Comparison of ENCODE assay signal across 10 cellular contexts in genomic region chr1:27934818-27935549, GRCh38. TPM values are rescaled to one million over a fixed set of nuclear protein-coding genes. Genes with fewer than 3 reads are reported as not detected.
A peak's percentile ranks its signal among the peaks of the same experiment; 100 is the strongest.
DNase-seq lines count a peak whose midpoint lies in the region; ATAC-seq and TF ChIP-seq lines count a peak whose summit lies in the region.
"Had no signal": no experiment of that assay in that cellular context is flagged by ENCODE, and none has a peak within 500 bp of the region (broad histone marks: within the 10 kb centered on the region; RNA-seq: fewer than 3 reads in every experiment).

TSS of gene SMPDL3B (plus strand) at chr1:27935000. CDS start at chr1:27935184, 184 bp downstream.

- H3K9me3 Mint-ChIP-seq in glutamatergic neuron (ENCODE audit: unreplicated experiment): peaks cover 4% of the 10 kb centered on the region
- no peaks in the 10 kb centered on the region for H3K9me3 Mint-ChIP-seq in stimulated activated effector memory CD8-positive, alpha-beta T cell treated with anti-CD3 and anti-CD28 coated beads, Interleukin-12 subunit alpha, Interleukin-12 subunit beta, amount 100 ng/mL, for 72 hours
- H3K9me3 Mint-ChIP-seq: IgD-negative memory B cell had no signal

- peak; percentile 57 for DNase-seq in COLO668 (lab: John Stamatoyannopoulos, UW; ENCODE audit: unreplicated experiment)
- DNase-seq in HT-29 (ENCODE audit: low spot score): peak; percentile 84
- peak; percentile 25 for DNase-seq in SW480 (ENCODE audit: low spot score)
- DNase-seq in glutamatergic neuron: no peak
- DNase-seq in stimulated activated effector memory CD8-positive, alpha-beta T cell treated with anti-CD3 and anti-CD28 coated beads, Interleukin-12 subunit alpha, Interleukin-12 subunit beta, amount 100 ng/mL, for 72 hours (ENCODE audit: low spot score in 2 of 2): no peak
- DNase-seq in pons (ENCODE audit: low spot score): no peak
- no peak for DNase-seq in NCI-H774 (lab: John Stamatoyannopoulos, UW)
- no peak for DNase-seq in NCI-H1694 (lab: John Stamatoyannopoulos, UW)
- DNase-seq: heart left ventricle had no signal

- H3K4me3 Mint-ChIP-seq in glutamatergic neuron (ENCODE audit: unreplicated experiment): peak within 1 kb of the TSS; percentile 73
- peak within 1 kb of the TSS; percentile 1 for H3K4me3 Mint-ChIP-seq in stimulated activated effector memory CD8-positive, alpha-beta T cell treated with anti-CD3 and anti-CD28 coated beads, Interleukin-12 subunit alpha, Interleukin-12 subunit beta, amount 100 ng/mL, for 72 hours

- TF ChIP-seq CTCF in glutamatergic neuron (IDR thresholded peaks at IDR 0.05; ENCODE audit: partially characterized antibody, unreplicated experiment): no peak

- H3K4me1 Mint-ChIP-seq in glutamatergic neuron (ENCODE audit: low read depth, unreplicated experiment): peaks cover 6% of the 10 kb centered on the region
- H3K4me1 Mint-ChIP-seq in stimulated activated effector memory CD8-positive, alpha-beta T cell treated with anti-CD3 and anti-CD28 coated beads, Interleukin-12 subunit alpha, Interleukin-12 subunit beta, amount 100 ng/mL, for 72 hours: peaks cover 12% of the 10 kb centered on the region

- H3K36me3 Mint-ChIP-seq in glutamatergic neuron (ENCODE audit: unreplicated experiment): no peaks in the 10 kb centered on the region
- no peaks in the 10 kb centered on the region for H3K36me3 Mint-ChIP-seq in stimulated activated effector memory CD8-positive, alpha-beta T cell treated with anti-CD3 and anti-CD28 coated beads, Interleukin-12 subunit alpha, Interleukin-12 subunit beta, amount 100 ng/mL, for 72 hours

- H3K27ac Mint-ChIP-seq in glutamatergic neuron (ENCODE audit: unreplicated experiment): no peak within 1 kb of the TSS
- H3K27ac Mint-ChIP-seq in stimulated activated effector memory CD8-positive, alpha-beta T cell treated with anti-CD3 and anti-CD28 coated beads, Interleukin-12 subunit alpha, Interleukin-12 subunit beta, amount 100 ng/mL, for 72 hours: peak within 1 kb of the TSS; percentile 22
- H3K27ac Mint-ChIP-seq: IgD-negative memory B cell had no signal

- peaks cover 3% of the 10 kb centered on the region for H3K27me3 Mint-ChIP-seq in glutamatergic neuron (ENCODE audit: unreplicated experiment)

- peak; percentile 51 for ATAC-seq in stimulated activated effector memory CD8-positive, alpha-beta T cell treated with anti-CD3 and anti-CD28 coated beads, Interleukin-12 subunit alpha, Interleukin-12 subunit beta, amount 100 ng/mL, for 72 hours

RNA-seq across cellular contexts. Expression of gene SMPDL3B, which starts in this region (rescaled TPM):
- total RNA-seq in HT-29 (2014; rRNA removed; shearing (Covaris generic)): 16.2 and 18.2 TPM in 2 replicates
- not detected for total RNA-seq in glutamatergic neuron (ENCODE audit: unreplicated experiment)

Comparison
In these comparisons a context has a peak if more than half of its experiments do, and no peak if none do; other contexts are left out.
1. RNA of gene SMPDL3B (total RNA-seq): 16.2 to 18.2 TPM in HT-29; not detected in glutamatergic neuron (single experiment); every median in the first group is over 10 times any median in the second.
2. DNase-seq: peak in COLO668 (single experiment), HT-29 (single experiment) and SW480 (single experiment); none in glutamatergic neuron (single experiment), stimulated activated effector memory CD8-positive, alpha-beta T cell treated with anti-CD3 and anti-CD28 coated beads, Interleukin-12 subunit alpha, Interleukin-12 subunit beta, amount 100 ng/mL, for 72 hours (0 of 2), pons (single experiment), NCI-H774 (single experiment) and NCI-H1694 (single experiment).